29 cellular contexts compared by ENCODE assay signal in the genomic region with DNA sequence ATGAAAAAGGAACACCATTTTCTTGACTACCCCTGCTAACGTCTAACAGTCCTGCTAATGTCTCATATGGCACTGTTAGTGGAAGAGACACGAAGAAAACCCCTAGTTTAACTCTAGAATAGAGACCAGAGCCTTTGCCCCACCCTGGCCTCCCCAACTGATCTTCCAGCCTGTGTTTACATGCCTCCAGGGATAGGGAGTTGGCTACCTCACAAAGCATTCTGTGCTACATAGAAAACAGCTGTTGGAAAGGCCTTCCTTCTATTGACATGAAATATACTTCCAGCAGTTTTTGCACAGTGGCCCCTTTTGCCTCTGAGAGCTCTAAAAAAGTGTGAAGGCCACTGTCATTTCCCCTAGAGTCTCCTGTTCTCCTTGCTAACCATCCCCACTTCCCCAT.
"Had no signal": no experiment of that assay in that cellular context is flagged by ENCODE, and none has a peak within 500 bp of the region (broad histone marks: within the 10 kb centered on the region; RNA-seq: fewer than 3 reads in every experiment).

No MANE protein-coding gene starts in this region.

- ATAC-seq: activated CD4-positive, CD25-positive, alpha-beta regulatory T cell treated with anti-CD3 and anti-CD28 coated beads, Interleukin-2, amount 50 U/mL, for 24 hours; activated CD8-positive, alpha-beta T cell treated with anti-CD3 and anti-CD28 coated beads for 36 hours; activated naive CD8-positive, alpha-beta T cell treated with anti-CD3 and anti-CD28 coated beads, Interleukin-2, amount 50 U/mL, for 24 hours; activated T-cell treated with anti-CD3 and anti-CD28 coated beads, Interleukin-2, amount 50 U/mL, for 4 hours; T-cell; T-helper 17 cell had no signal

- H3K4me3 ChIP-seq: ascending aorta, breast epithelium, cardiac muscle cell, colonic mucosa, esophagus squamous epithelium had no signal

- H3K4me1 ChIP-seq: breast epithelium, colonic mucosa had no signal

- DNase-seq: activated B cell treated with CpG ODN at 0.5 μM for 24 hours; activated CD4-positive, alpha-beta T cell treated with anti-CD3 and anti-CD28 coated beads for 48 hours; activated CD4-positive, alpha-beta T cell treated with anti-CD3 and anti-CD28 coated beads, Interleukin-2, amount 50 U/mL, for 1 hour; activated CD4-positive, alpha-beta T cell treated with anti-CD3 and anti-CD28 coated beads, Interleukin-2, amount 50 U/mL, for 48 hours; activated CD8-positive, alpha-beta memory T cell treated with anti-CD3 and anti-CD28 coated beads for 24 hours; activated CD8-positive, alpha-beta T cell treated with anti-CD3 and anti-CD28 coated beads for 36 hours; activated effector memory CD4-positive, alpha-beta T cell treated with anti-CD3 and anti-CD28 coated beads, Interleukin-2, amount 50 U/mL, for 16 hours; activated naive CD4-positive, alpha-beta T cell treated with anti-CD3 and anti-CD28 coated beads for 36 hours; activated naive CD8-positive, alpha-beta T cell treated with anti-CD3 and anti-CD28 coated beads for 36 hours; activated naive CD8-positive, alpha-beta T cell treated with anti-CD3 and anti-CD28 coated beads, Interleukin-2, amount 50 U/mL, for 24 hours; activated T-cell treated with anti-CD3 and anti-CD28 coated beads, Interleukin-2, amount 50 U/mL, for 4 hours; central memory CD4-positive, alpha-beta T cell; cerebellar nuclear complex; colonic mucosa; effector CD8-positive, alpha-beta T cell; esophagus squamous epithelium; head of caudate nucleus; T-cell; T-helper 17 cell; T1000; WERI-Rb-1 had no signal

- H3K27me3 ChIP-seq: ascending aorta, breast epithelium, cardiac muscle cell, colonic mucosa had no signal

- H3K27ac ChIP-seq: breast epithelium, cardiac muscle cell, colonic mucosa, epithelial cell of prostate, WERI-Rb-1 had no signal

- FAIRE-seq: endometrium, endothelial cell of umbilical vein, frontal cortex had no signal

- H3K9me3 ChIP-seq: ascending aorta, breast epithelium, colonic mucosa, esophagus squamous epithelium had no signal

- H3K36me3 ChIP-seq: ascending aorta, breast epithelium, cardiac muscle cell, colonic mucosa, esophagus squamous epithelium, WERI-Rb-1 had no signal
